In the genomic region with DNA sequence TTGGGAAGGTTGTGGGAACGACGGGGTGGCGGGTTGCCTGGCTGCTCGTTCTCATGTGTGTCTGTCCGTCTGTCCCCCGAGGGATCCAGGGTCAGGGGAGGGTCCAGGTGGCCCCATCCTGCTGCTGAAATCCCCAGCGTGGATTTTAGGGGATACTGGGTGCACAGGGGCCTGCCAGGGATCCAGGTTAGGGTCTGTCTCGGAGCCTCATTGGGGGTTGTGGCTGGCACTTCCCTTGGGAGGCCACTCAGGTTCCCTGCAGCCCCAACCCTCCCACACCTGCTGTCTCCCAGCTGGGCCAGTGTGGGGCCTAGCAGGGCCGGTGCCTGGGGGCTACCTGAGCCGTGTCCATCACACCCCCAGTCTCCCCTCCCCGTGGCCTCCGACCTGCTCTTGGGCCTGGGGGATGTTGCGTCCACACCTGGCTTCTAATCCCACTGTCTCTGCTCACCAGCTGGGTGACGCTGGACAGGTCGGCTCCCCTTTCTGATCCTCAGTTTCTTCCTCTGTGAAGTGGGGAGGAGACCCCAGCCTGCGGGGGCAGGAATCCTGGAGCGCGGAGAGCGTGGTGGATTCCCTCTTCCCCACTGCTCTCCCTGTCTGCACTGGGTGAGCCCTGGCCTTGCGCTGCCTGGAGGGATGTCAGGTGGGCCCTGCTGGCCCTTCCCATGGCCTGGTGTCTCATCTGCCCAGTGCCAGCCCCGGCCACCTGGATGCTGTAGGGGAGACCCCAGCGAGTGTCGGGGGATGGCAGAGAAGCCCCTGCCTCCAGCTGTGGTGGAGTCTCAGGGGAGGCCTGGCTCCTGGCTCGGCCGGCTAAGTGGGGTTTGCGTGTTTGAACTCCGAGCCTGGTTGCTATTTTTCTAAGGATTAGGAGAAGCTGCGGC, we compare ENCODE assay signal across 23 cellular contexts.
"Had no signal": no experiment of that assay in that cellular context is flagged by ENCODE, and none has a peak within 500 bp of the region (broad histone marks: within the 10 kb centered on the region; RNA-seq: fewer than 3 reads in every experiment).

No MANE protein-coding gene starts in this region.

- H3K4me1 Mint-ChIP-seq: activated CD4-positive, alpha-beta memory T cell treated with anti-CD3 and anti-CD28 coated beads, Interleukin-2, amount 10 ng/mL, durations not matched to agents 7 days and 5 days; activated CD4-positive, alpha-beta T cell treated with anti-CD3 and anti-CD28 coated beads, Interleukin-2, amount 10 ng/mL, durations not matched to agents 24 days and 14 days; naive thymus-derived CD4-positive, alpha-beta T cell; stimulated activated naive B cell treated with anti-CD40 and anti-IgM and Interleukin-4, amounts not matched to agents 10 μg/mL and 1 μg/mL and 100 μg/mL, for 72 hours had no signal

- H3K4me2 ChIP-seq: smooth muscle cell had no signal

- H3K4me1 ChIP-seq: adrenal gland, ascending aorta, testis had no signal

- H3K9me3 Mint-ChIP-seq: activated CD4-positive, alpha-beta memory T cell treated with anti-CD3 and anti-CD28 coated beads, Interleukin-2, amount 10 ng/mL, durations not matched to agents 7 days and 5 days; activated CD4-positive, alpha-beta T cell treated with anti-CD3 and anti-CD28 coated beads, Interleukin-2, amount 10 ng/mL, durations not matched to agents 24 days and 14 days; stimulated activated naive B cell treated with anti-CD40 and anti-IgM and Interleukin-4, amounts not matched to agents 10 μg/mL and 1 μg/mL and 100 μg/mL, for 72 hours had no signal

- DNase-seq: activated CD4-positive, alpha-beta memory T cell treated with anti-CD3 and anti-CD28 coated beads, Interleukin-2, amount 10 ng/mL, durations not matched to agents 7 days and 5 days; activated CD4-positive, alpha-beta T cell treated with anti-CD3 and anti-CD28 coated beads, Interleukin-2, amount 10 ng/mL, durations not matched to agents 24 days and 14 days; activated gamma-delta T cell treated with Interleukin-2 at 50 U/mL for 16 hours; adrenal gland; brain microvascular endothelial cell; central memory CD4-positive, alpha-beta T cell; dermis blood vessel endothelial cell; effector CD8-positive, alpha-beta T cell; erythroblast; foreskin fibroblast; naive thymus-derived CD4-positive, alpha-beta T cell; ovary; stimulated activated CD4-positive, alpha-beta T cell treated with anti-CD3 and anti-CD28 coated beads, Interleukin-2, amount 100 ng/mL, for 48 hours; stimulated activated CD8-positive, alpha-beta memory T cell treated with anti-CD3 and anti-CD28 coated beads, Interleukin-4, amount 100 ng/mL, for 48 hours; stimulated activated naive B cell treated with anti-CD40 and anti-IgM and Interleukin-4, amounts not matched to agents 10 μg/mL and 1 μg/mL and 100 μg/mL, for 72 hours; testis; trophoblast cell had no signal

- H3K36me3 Mint-ChIP-seq: activated naive CD8-positive, alpha-beta T cell; naive thymus-derived CD4-positive, alpha-beta T cell; stimulated activated naive B cell treated with anti-CD40 and anti-IgM and Interleukin-4, amounts not matched to agents 10 μg/mL and 1 μg/mL and 100 μg/mL, for 72 hours had no signal

- H3K27ac Mint-ChIP-seq: activated CD4-positive, alpha-beta memory T cell treated with anti-CD3 and anti-CD28 coated beads, Interleukin-2, amount 10 ng/mL, durations not matched to agents 7 days and 5 days; activated CD4-positive, alpha-beta T cell treated with anti-CD3 and anti-CD28 coated beads, Interleukin-2, amount 10 ng/mL, durations not matched to agents 24 days and 14 days; activated naive CD8-positive, alpha-beta T cell; naive thymus-derived CD4-positive, alpha-beta T cell; stimulated activated naive B cell treated with anti-CD40 and anti-IgM and Interleukin-4, amounts not matched to agents 10 μg/mL and 1 μg/mL and 100 μg/mL, for 72 hours had no signal

- H3K9me3 ChIP-seq: adrenal gland, ascending aorta, ovary, testis had no signal

- H3K4me3 ChIP-seq: adrenal gland, ascending aorta, ovary, smooth muscle cell, testis had no signal

- H3K36me3 ChIP-seq: adrenal gland, ascending aorta, brain microvascular endothelial cell, ovary had no signal

- H3K27ac ChIP-seq: adrenal gland, ascending aorta, brain microvascular endothelial cell, ovary, testis had no signal

- H3K27me3 ChIP-seq: adrenal gland, ascending aorta, brain microvascular endothelial cell, ovary, testis had no signal

- ATAC-seq: activated CD4-positive, CD25-positive, alpha-beta regulatory T cell treated with anti-CD3 and anti-CD28 coated beads, Interleukin-2, amount 50 U/mL, for 24 hours; left lobe of liver; naive thymus-derived CD4-positive, alpha-beta T cell; sciatic nerve; stimulated activated naive B cell treated with anti-CD40 and anti-IgM and Interleukin-4, amounts not matched to agents 10 μg/mL and 1 μg/mL and 100 μg/mL, for 72 hours had no signal

- H3K27me3 Mint-ChIP-seq: activated CD4-positive, alpha-beta memory T cell treated with anti-CD3 and anti-CD28 coated beads, Interleukin-2, amount 10 ng/mL, durations not matched to agents 7 days and 5 days; activated CD4-positive, alpha-beta T cell treated with anti-CD3 and anti-CD28 coated beads, Interleukin-2, amount 10 ng/mL, durations not matched to agents 24 days and 14 days had no signal

- H3K4me3 Mint-ChIP-seq: activated CD4-positive, alpha-beta memory T cell treated with anti-CD3 and anti-CD28 coated beads, Interleukin-2, amount 10 ng/mL, durations not matched to agents 7 days and 5 days; activated CD4-positive, alpha-beta T cell treated with anti-CD3 and anti-CD28 coated beads, Interleukin-2, amount 10 ng/mL, durations not matched to agents 24 days and 14 days; activated naive CD8-positive, alpha-beta T cell; naive thymus-derived CD4-positive, alpha-beta T cell; stimulated activated naive B cell treated with anti-CD40 and anti-IgM and Interleukin-4, amounts not matched to agents 10 μg/mL and 1 μg/mL and 100 μg/mL, for 72 hours had no signal
